Comparison of ENCODE assay signal across 1 cellular context in genomic region chr7:55887786-55888185, GRCh38.
TF ChIP-seq lines count a peak whose summit lies in the region.

No MANE protein-coding gene starts in this region.

TF ChIP-seq in H1, 55 proteins besides CTCF, POLR2A, EP300 and RAD21 (continued from another document):
- TF ChIP-seq GTF2F1 (IDR thresholded peaks at IDR 0.05; ENCODE audit: borderline replicate concordance, low read depth, low read length), result no peak
- TF ChIP-seq POU5F1 (IDR thresholded peaks at IDR 0.05; ENCODE audit: low read depth, low read length), result no peak
- no peak for TF ChIP-seq RFX5 (IDR thresholded peaks at IDR 0.05; ENCODE audit: borderline replicate concordance, low read depth, low read length)
- TF ChIP-seq RBBP5 (IDR thresholded peaks at IDR 0.05; ENCODE audit: borderline replicate concordance, low read depth, low read length), result no peak
- TF ChIP-seq SIN3A (conservative IDR thresholded peaks at IDR 0.05 in 1 of 2, IDR thresholded peaks at IDR 0.05 in 1 of 2; ENCODE audit: low read depth in 1 of 2, low read length in 2 of 2), result no peak
- no peak for TF ChIP-seq CREB1 (IDR thresholded peaks at IDR 0.05)
- TF ChIP-seq CTBP2 (IDR thresholded peaks at IDR 0.05; ENCODE audit: borderline replicate concordance, insufficient read depth, insufficient read length, low read length), result no peak
